ENCODE assay signal across 20 cellular contexts in genomic region chr7:2071133-2071832, GRCh38.
"Had no signal": no experiment of that assay in that cellular context is flagged by ENCODE, and none has a peak within 500 bp of the region (broad histone marks: within the 10 kb centered on the region; RNA-seq: fewer than 3 reads in every experiment).

No MANE protein-coding gene starts in this region.

- H3K27me3 Mint-ChIP-seq: activated CD4-positive, alpha-beta T cell treated with anti-CD3 and anti-CD28 coated beads, Interleukin-2, amount 10 ng/mL, durations not matched to agents 24 days and 14 days; activated CD8-positive, alpha-beta T cell treated with anti-CD3 and anti-CD28 coated beads for 36 hours; activated T-helper 17 cell treated with anti-CD3 and anti-CD28 coated beads, Interleukin-2, amount 50 U/mL, for 72 hours; effector memory CD8-positive, alpha-beta T cell had no signal

- H3K9me3 Mint-ChIP-seq: activated CD4-positive, alpha-beta T cell treated with anti-CD3 and anti-CD28 coated beads, Interleukin-2, amount 10 ng/mL, durations not matched to agents 24 days and 14 days; activated CD8-positive, alpha-beta T cell treated with anti-CD3 and anti-CD28 coated beads for 36 hours; activated T-helper 17 cell treated with anti-CD3 and anti-CD28 coated beads, Interleukin-2, amount 50 U/mL, for 72 hours; effector memory CD8-positive, alpha-beta T cell; naive thymus-derived CD8-positive, alpha-beta T cell had no signal

- H3K27ac ChIP-seq: body of pancreas, hepatocyte, testis, upper lobe of right lung had no signal

- H3K4me3 Mint-ChIP-seq: activated CD4-positive, alpha-beta T cell treated with anti-CD3 and anti-CD28 coated beads, Interleukin-2, amount 10 ng/mL, durations not matched to agents 24 days and 14 days; activated CD8-positive, alpha-beta T cell treated with anti-CD3 and anti-CD28 coated beads for 36 hours; activated T-helper 17 cell treated with anti-CD3 and anti-CD28 coated beads, Interleukin-2, amount 50 U/mL, for 72 hours; effector memory CD8-positive, alpha-beta T cell had no signal

- H3K27me3 ChIP-seq: body of pancreas, hepatocyte, testis, upper lobe of right lung had no signal

- H3K27ac Mint-ChIP-seq: activated T-helper 17 cell treated with anti-CD3 and anti-CD28 coated beads, Interleukin-2, amount 50 U/mL, for 72 hours had no signal

- H2AFZ ChIP-seq: hepatocyte had no signal

- H3K4me2 ChIP-seq: hepatocyte, smooth muscle cell had no signal

- H3K4me1 ChIP-seq: body of pancreas, testis, upper lobe of right lung had no signal

- DNase-seq: activated CD4-positive, alpha-beta T cell treated with anti-CD3 and anti-CD28 coated beads, Interleukin-2, amount 10 ng/mL, durations not matched to agents 24 days and 14 days; activated CD4-positive, CD25-positive, alpha-beta regulatory T cell; activated naive CD4-positive, alpha-beta T cell; activated T-cell treated with anti-CD3 and anti-CD28 coated beads, Interleukin-2, amount 50 U/mL, for 1 hour; body of pancreas; dermis blood vessel endothelial cell; effector memory CD8-positive, alpha-beta T cell; kidney; left ventricle myocardium superior; mesenchymal stem cell; nucleus accumbens; stimulated activated CD4-positive, alpha-beta T cell treated with anti-CD3 and anti-CD28 coated beads, Interleukin-4, amount 100 ng/mL, for 1 hour; testis; upper lobe of right lung had no signal

- H3K4me3 ChIP-seq: body of pancreas, hepatocyte, smooth muscle cell, testis, upper lobe of right lung had no signal

- H3K79me2 ChIP-seq: hepatocyte had no signal

- ATAC-seq: activated T-helper 17 cell treated with anti-CD3 and anti-CD28 coated beads, Interleukin-2, amount 50 U/mL, for 72 hours; body of pancreas; effector memory CD8-positive, alpha-beta T cell; left ventricle myocardium superior; sciatic nerve; upper lobe of right lung had no signal

- H3K4me1 Mint-ChIP-seq: activated T-helper 17 cell treated with anti-CD3 and anti-CD28 coated beads, Interleukin-2, amount 50 U/mL, for 72 hours had no signal

- H3K9me3 ChIP-seq: body of pancreas, testis, upper lobe of right lung had no signal
